21 cellular contexts compared by ENCODE assay signal in the genomic region with DNA sequence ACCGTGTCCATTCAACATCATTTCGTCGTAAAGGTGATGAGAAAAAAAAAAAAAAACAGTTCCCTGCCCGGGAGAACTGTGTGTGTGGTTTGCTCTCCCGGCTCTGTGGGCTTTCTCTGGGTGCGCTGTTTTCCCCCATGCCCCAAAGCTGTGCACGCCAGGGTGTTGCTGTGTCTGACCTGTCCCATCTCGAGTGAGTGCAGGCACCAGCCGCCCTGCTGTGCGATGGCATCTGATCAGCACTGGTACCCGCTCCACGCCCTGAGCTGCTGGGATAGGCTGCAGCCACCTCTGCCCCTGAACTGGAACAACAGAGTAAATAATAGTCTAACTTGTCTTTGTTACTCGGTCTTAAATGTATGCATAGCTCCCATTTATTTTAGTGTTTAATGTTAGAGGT.
"Had no signal": no experiment of that assay in that cellular context is flagged by ENCODE, and none has a peak within 500 bp of the region (broad histone marks: within the 10 kb centered on the region; RNA-seq: fewer than 3 reads in every experiment).

No MANE protein-coding gene starts in this region.

- H3K27ac ChIP-seq: cardiac muscle cell, colonic mucosa, foreskin keratinocyte, parathyroid adenoma, psoas muscle, right lobe of liver, suprapubic skin, thyroid gland had no signal

- H3K9ac ChIP-seq: parathyroid adenoma had no signal

- DNase-seq: cerebellar nuclear complex; colonic mucosa; dermis blood vessel endothelial cell; effector CD4-positive, alpha-beta T cell; endodermal cell; erythroblast; foreskin keratinocyte; immature natural killer cell; left colon; left ventricle myocardium superior; mammary epithelial cell; natural killer cell; psoas muscle; retina; right lobe of liver; stimulated activated naive CD8-positive, alpha-beta T cell treated with anti-CD3 and anti-CD28 coated beads, Interleukin-15, Interleukin-2, amounts not matched to agents 100 U/mL and 50 U/mL, for 24 hours; thyroid gland had no signal

- ATAC-seq: foreskin keratinocyte; left colon; left ventricle myocardium superior; natural killer cell; psoas muscle; right lobe of liver; stimulated activated naive CD8-positive, alpha-beta T cell treated with anti-CD3 and anti-CD28 coated beads, Interleukin-15, Interleukin-2, amounts not matched to agents 100 U/mL and 50 U/mL, for 24 hours had no signal

- H3K4me1 Mint-ChIP-seq: endodermal cell, neural crest cell had no signal

- H3K36me3 ChIP-seq: colonic mucosa had no signal

- H2AFZ ChIP-seq: parathyroid adenoma had no signal

- H3K4me3 Mint-ChIP-seq: endodermal cell, immature natural killer cell, natural killer cell, neural crest cell had no signal

- H3K4me1 ChIP-seq: colonic mucosa, foreskin keratinocyte, parathyroid adenoma, psoas muscle, right lobe of liver, suprapubic skin, thyroid gland had no signal

- H3K4me3 ChIP-seq: cardiac muscle cell, colonic mucosa, psoas muscle, right lobe of liver, suprapubic skin, thyroid gland had no signal

- H3K9me3 Mint-ChIP-seq: endodermal cell, natural killer cell, neural crest cell had no signal

- H3K9me3 ChIP-seq: colonic mucosa, psoas muscle, right lobe of liver, suprapubic skin, thyroid gland had no signal

- H3K27me3 ChIP-seq: cardiac muscle cell, colonic mucosa, foreskin keratinocyte, right lobe of liver, suprapubic skin, thyroid gland had no signal

- H3K27ac Mint-ChIP-seq: endodermal cell had no signal
